9 cellular contexts compared by ENCODE assay signal in the genomic region with DNA sequence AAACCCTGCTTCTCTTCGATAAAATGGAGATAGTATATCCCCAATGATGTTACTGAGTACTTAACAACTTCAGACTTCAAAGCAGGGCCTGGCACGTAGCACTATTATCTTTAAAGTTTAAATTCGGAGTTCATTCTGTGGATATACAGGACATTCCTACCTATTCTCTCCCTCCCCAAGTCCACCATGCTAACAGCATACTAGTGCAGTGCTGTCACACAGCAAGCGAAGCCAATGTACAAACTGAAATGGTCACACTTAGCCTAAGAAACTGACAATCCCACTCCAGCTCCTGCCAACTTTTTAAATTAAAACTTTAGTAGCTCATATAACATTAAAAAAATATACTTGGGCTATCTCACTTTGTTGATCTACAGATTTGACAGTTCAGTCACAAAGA. TPM values are rescaled to one million over a fixed set of nuclear protein-coding genes. Genes with fewer than 3 reads are reported as not detected.
A peak's percentile ranks its signal among the peaks of the same experiment; 100 is the strongest.
DNase-seq lines count a peak whose midpoint lies in the region; ATAC-seq and TF ChIP-seq lines count a peak whose summit lies in the region.
"Had no signal": no experiment of that assay in that cellular context is flagged by ENCODE, and none has a peak within 500 bp of the region (broad histone marks: within the 10 kb centered on the region; RNA-seq: fewer than 3 reads in every experiment).

No MANE protein-coding gene starts in this region.

- H3K9me3 Mint-ChIP-seq in nephron progenitor cell = peaks cover 15% of the 10 kb centered on the region

- WGBS in HUES64 = 89% methylated on average over 4 of the region's 4 CpGs

- H3K27me3 ChIP-seq in BE2C (no peaks in the 10 kb centered on the region), HUES64 (ENCODE audit: insufficient read depth, low read length) (no peaks in the 10 kb centered on the region), brain microvascular endothelial cell (replicated peaks) (no peaks in the 10 kb centered on the region)

- H3K4me1 Mint-ChIP-seq in nephron progenitor cell = peaks cover 43% of the 10 kb centered on the region

- ATAC-seq in left colon = no peak

- H3K27ac ChIP-seq in HUES64 (ENCODE audit: low read depth, low read length) = peak overlapping the region; percentile 93; the same call in 1 of the 2 replicates
- peak overlapping the region; percentile 86 for H3K27ac ChIP-seq in cingulate gyrus (ENCODE audit: low read depth, low read length)
- no peak overlapping the region for H3K27ac ChIP-seq in brain microvascular endothelial cell

- TF ChIP-seq CTCF in BE2C (IDR thresholded peaks at IDR 0.05; ENCODE audit: low read depth, low read length) (no peak), nephron progenitor cell (IDR thresholded peaks at IDR 0.05) (no peak), brain microvascular endothelial cell (IDR thresholded peaks at IDR 0.05; ENCODE audit: low read depth, low read length, missing control alignments) (no peak)

- no peaks in the 10 kb centered on the region for H3K27me3 Mint-ChIP-seq in nephron progenitor cell (ENCODE audit: low read depth, poor library complexity)

- DNase-seq in BE2C = no peak
- DNase-seq in nephron progenitor cell = no peak
- no peak for DNase-seq in G401 (ENCODE audit: low spot score)
- no peak for DNase-seq in left colon
- DNase-seq in brain microvascular endothelial cell = no peak
- no peak for DNase-seq in NOMO-1 treated with DMSO at 0.1 percent for 48 hours (lab: John Stamatoyannopoulos, UW; ENCODE audit: unreplicated experiment)
- DNase-seq: cortex of kidney had no signal

- intact Hi-C loops in left colon (cut with DNase I, micrococcal nuclease) = loop anchor here in 1 of 2 donors (5.0 kb wide), 2 partner anchors 55 to 385 kb away; a partner anchor contains a TSS

- H3K9ac ChIP-seq in HUES64 (ENCODE audit: low read depth, low read length) = no peak overlapping the region; the same call in 1 of the 2 replicates

- no peak overlapping the region for H3K4me3 Mint-ChIP-seq in nephron progenitor cell

- H3K36me3 ChIP-seq in BE2C (peaks cover 22% of the 10 kb centered on the region), HUES64 (ENCODE audit: insufficient read depth, low read length) (peaks cover 26% of the 10 kb centered on the region), brain microvascular endothelial cell (replicated peaks) (peaks cover 3% of the 10 kb centered on the region)

- in situ Hi-C loops in G401 (cut with HindIII; ENCODE audit: low sequenced_read_pairs) (no loop called here), brain microvascular endothelial cell (cut with HindIII; ENCODE audit: low pct_ligation_motif_present, low sequenced_read_pairs) (no loop called here)

- peak overlapping the region; percentile 69 for H3K27ac Mint-ChIP-seq in nephron progenitor cell

- H3K36me3 Mint-ChIP-seq in nephron progenitor cell (ENCODE audit: low read depth) = peaks cover 32% of the 10 kb centered on the region

- H3K9me3 ChIP-seq in BE2C = no peaks in the 10 kb centered on the region
- no peaks in the 10 kb centered on the region for H3K9me3 ChIP-seq in HUES64 (ENCODE audit: insufficient read depth, low read depth, low read length)

- H3K4me1 ChIP-seq in BE2C = no peaks in the 10 kb centered on the region
- peaks cover 25% of the 10 kb centered on the region for H3K4me1 ChIP-seq in HUES64 (ENCODE audit: insufficient read depth, low read length)

- H3K4me3 ChIP-seq in BE2C (ENCODE audit: low read depth, low read length) = 0 out of 2 replicates have a peak overlapping the region, but pooled peaks have one; percentile 0
- peak overlapping the region; percentile 86 for H3K4me3 ChIP-seq in HUES64 (ENCODE audit: low read length)
- H3K4me3 ChIP-seq in brain microvascular endothelial cell (ENCODE audit: low read depth, low read length) = no peak overlapping the region

RNA-seq across cellular contexts. Expression of a gene that starts 1.2 kb away (rescaled TPM):
- 22.2 TPM for polyA plus RNA-seq in BE2C (2012; ENCODE audit: insufficient read depth, insufficient read length, low read depth)
- polyA plus RNA-seq in HUES64 (2013, experiment 1 of 2) = 10.7 TPM
- polyA plus RNA-seq in HUES64 (2013, experiment 2 of 2) = 13.8 TPM
- 18.0 and 36.8 TPM in 2 replicates for total RNA-seq in G401 (2014; rRNA removed; shearing (Covaris generic))
- 10 to 100 TPM; 56.2 to 58.1 TPM for total RNA-seq in left colon

RNA-seq across cellular contexts. Expression of a gene that starts 2.5 kb away (rescaled TPM):
- 582 TPM for polyA plus RNA-seq in BE2C (2012; ENCODE audit: insufficient read depth, insufficient read length, low read depth)
- 940 TPM for polyA plus RNA-seq in HUES64 (2013, experiment 1 of 2)
- polyA plus RNA-seq in HUES64 (2013, experiment 2 of 2) = 906 TPM
- 715 and 727 TPM in 2 replicates for total RNA-seq in G401 (2014; rRNA removed; shearing (Covaris generic))
- total RNA-seq in left colon = 100 to 1,000 TPM; 140 to 165 TPM

RNA-seq across cellular contexts. Expression of a gene that starts 53.4 kb away (rescaled TPM):
- 31.5 TPM for polyA plus RNA-seq in BE2C (2012; ENCODE audit: insufficient read depth, insufficient read length, low read depth)
- 29.8 TPM for polyA plus RNA-seq in HUES64 (2013, experiment 1 of 2)
- 33.9 TPM for polyA plus RNA-seq in HUES64 (2013, experiment 2 of 2)
- 53.4 and 56.5 TPM in 2 replicates for total RNA-seq in G401 (2014; rRNA removed; shearing (Covaris generic))
- total RNA-seq in left colon = 10 to 100 TPM; 51.2 to 70.9 TPM
